Comparison of ENCODE assay signal across 8 cellular contexts in genomic region chr4:2262944-2263250, GRCh38. TPM values are rescaled to one million over a fixed set of nuclear protein-coding genes. Genes with fewer than 3 reads are reported as not detected.
DNase-seq lines count a peak whose midpoint lies in the region; FAIRE-seq and TF ChIP-seq lines count a peak whose summit lies in the region.

No MANE protein-coding gene starts in this region.

- peak overlapping the region; percentile 56; the same call in 1 of the 2 replicates for H3K27ac Mint-ChIP-seq in HFFc6
- H3K27ac Mint-ChIP-seq in activated T-helper 1 cell treated with anti-CD3 and anti-CD28 coated beads, Interleukin-12 subunit alpha, Interleukin-12 subunit beta, Interleukin-2, Interleukin-4 antibody, amounts not matched to agents 30 ng/mL and 10 ng/mL and 1 ng/mL, durations not matched to agents 14 hours and 24 hours and 36 hours: no peak overlapping the region

- H3K9me3 Mint-ChIP-seq in HFFc6: no peaks in the 10 kb centered on the region
- no peaks in the 10 kb centered on the region for H3K9me3 Mint-ChIP-seq in activated T-helper 1 cell treated with anti-CD3 and anti-CD28 coated beads, Interleukin-12 subunit alpha, Interleukin-12 subunit beta, Interleukin-2, Interleukin-4 antibody, amounts not matched to agents 30 ng/mL and 10 ng/mL and 1 ng/mL, durations not matched to agents 14 hours and 24 hours and 36 hours

- intact Hi-C loops in activated T-helper 1 cell treated with anti-CD3 and anti-CD28 coated beads, Interleukin-12 subunit alpha, Interleukin-12 subunit beta, Interleukin-2, Interleukin-4 antibody, amounts not matched to agents 30 ng/mL and 10 ng/mL and 1 ng/mL, durations not matched to agents 14 hours and 24 hours and 36 hours (cut with micrococcal nuclease): loop anchor here (1.0 to 10.0 kb wide), 14 partner anchors 20 to 700 kb away; partner anchors contain the start of genes CFAP99, FAM193A, GRK4 and HAUS3
- intact Hi-C loops in spleen (cut with DNase I; ENCODE audit: low total_unique reads): loop anchor here (10.0 kb wide), 1 partner anchor 152 kb away; the partner anchor contains the start of genes CFAP99 and ZFYVE28
- intact Hi-C loops in posterior vena cava (cut with DNase I): loop anchor here in 1 of 2 donors (10.0 kb wide), 1 partner anchor 152 kb away; the partner anchor contains the start of genes CFAP99 and ZFYVE28

- peak overlapping the region; percentile 91 to 100 (median 98) for H3K27ac ChIP-seq in spleen

- peak overlapping the region; percentile 79 for H3K4me3 Mint-ChIP-seq in HFFc6
- H3K4me3 Mint-ChIP-seq in activated T-helper 1 cell treated with anti-CD3 and anti-CD28 coated beads, Interleukin-12 subunit alpha, Interleukin-12 subunit beta, Interleukin-2, Interleukin-4 antibody, amounts not matched to agents 30 ng/mL and 10 ng/mL and 1 ng/mL, durations not matched to agents 14 hours and 24 hours and 36 hours: peak overlapping the region; percentile 72

- DNase-seq in HFFc6 (no peak), spleen (no peak), SIG-M5 (lab: John Stamatoyannopoulos, UW) (no peak), posterior vena cava (ENCODE audit: low spot score) (no peak), GM13976 (ENCODE audit: low spot score) (no peak), GM12891 (ENCODE audit: insufficient read length, low spot score) (no peak)
- no peak for DNase-seq in activated T-helper 1 cell treated with anti-CD3 and anti-CD28 coated beads, Interleukin-12 subunit alpha, Interleukin-12 subunit beta, Interleukin-2, Interleukin-4 antibody, amounts not matched to agents 30 ng/mL and 10 ng/mL and 1 ng/mL, durations not matched to agents 14 hours and 24 hours and 36 hours (ENCODE audit: low spot score)

- no peaks in the 10 kb centered on the region for H3K36me3 Mint-ChIP-seq in HFFc6 (ENCODE audit: low read depth)
- no peaks in the 10 kb centered on the region for H3K36me3 Mint-ChIP-seq in activated T-helper 1 cell treated with anti-CD3 and anti-CD28 coated beads, Interleukin-12 subunit alpha, Interleukin-12 subunit beta, Interleukin-2, Interleukin-4 antibody, amounts not matched to agents 30 ng/mL and 10 ng/mL and 1 ng/mL, durations not matched to agents 14 hours and 24 hours and 36 hours (ENCODE audit: low read depth)

- H3K27me3 Mint-ChIP-seq in HFFc6 (ENCODE audit: insufficient read depth): no peaks in the 10 kb centered on the region; the same call in 1 of the 2 replicates
- no peaks in the 10 kb centered on the region for H3K27me3 Mint-ChIP-seq in activated T-helper 1 cell treated with anti-CD3 and anti-CD28 coated beads, Interleukin-12 subunit alpha, Interleukin-12 subunit beta, Interleukin-2, Interleukin-4 antibody, amounts not matched to agents 30 ng/mL and 10 ng/mL and 1 ng/mL, durations not matched to agents 14 hours and 24 hours and 36 hours (ENCODE audit: insufficient read depth)

- peaks cover 11% of the 10 kb centered on the region for H3K36me3 ChIP-seq in iPS-15b (ENCODE audit: control insufficient read depth, insufficient read depth, low read length)
- peaks cover 0 to 24% (median 10%) of the 10 kb centered on the region in 6 donors for H3K36me3 ChIP-seq in spleen

- TF ChIP-seq POLR2A in spleen (IDR thresholded peaks at IDR 0.05) (no peak), GM12891 (IDR thresholded peaks at IDR 0.05; ENCODE audit: low read depth, low read length) (no peak)

- 44 to 62% (median 51%) methylated on average over 13 of the region's 13 CpGs for WGBS in spleen, 5 donors

- H3K4me1 ChIP-seq in iPS-15b (ENCODE audit: control insufficient read depth, insufficient read depth, low read length) (no peaks in the 10 kb centered on the region), spleen (peaks cover 32 to 74% (median 56%) of the 10 kb centered on the region in 6 donors)

- no peaks in the 10 kb centered on the region for H3K9me3 ChIP-seq in iPS-15b (ENCODE audit: control insufficient read depth, insufficient read depth, low read length)
- no peaks in the 10 kb centered on the region for H3K9me3 ChIP-seq in spleen

- TF ChIP-seq CTCF in HFFc6 (IDR thresholded peaks at IDR 0.05) (no peak), spleen (IDR thresholded peaks at IDR 0.05 in 8 of 11, conservative IDR thresholded peaks at IDR 0.05 in 3 of 11) (no peak), GM13976 (IDR thresholded peaks at IDR 0.05; ENCODE audit: borderline replicate concordance, control extremely low read depth, extremely low read depth, insufficient read depth, missing control alignments) (no peak)

- FAIRE-seq in GM12891 (lab: Jason Lieb, UNC): no peak

- H3K9ac ChIP-seq in iPS-15b (ENCODE audit: low read depth, low read length): no peak overlapping the region

- in situ Hi-C loops in GM13976 (cut with MboI; ENCODE audit: low sequenced_read_pairs, unreplicated experiment): no loop called here

- H3K4me3 ChIP-seq in iPS-15b (ENCODE audit: low read depth, low read length) (peak overlapping the region; percentile 58), spleen (peak overlapping the region; percentile 44 to 99 (median 94))

- H3K27me3 ChIP-seq in iPS-15b (ENCODE audit: control insufficient read depth, insufficient read depth, low read length) (no peaks in the 10 kb centered on the region), spleen (replicated peaks in 1 of 7) (no peaks in the 10 kb centered on the region)

- H3K4me1 Mint-ChIP-seq in HFFc6 (ENCODE audit: low read depth): peaks cover 12% of the 10 kb centered on the region
- no peaks in the 10 kb centered on the region for H3K4me1 Mint-ChIP-seq in activated T-helper 1 cell treated with anti-CD3 and anti-CD28 coated beads, Interleukin-12 subunit alpha, Interleukin-12 subunit beta, Interleukin-2, Interleukin-4 antibody, amounts not matched to agents 30 ng/mL and 10 ng/mL and 1 ng/mL, durations not matched to agents 14 hours and 24 hours and 36 hours (ENCODE audit: low read depth)

TF ChIP-seq in GM12891, 5 proteins besides CTCF, POLR2A, EP300 and RAD21:
- TF ChIP-seq POU2F2 (IDR thresholded peaks at IDR 0.05; ENCODE audit: low read depth, low read length) (no peak), SPI1 (IDR thresholded peaks at IDR 0.05; ENCODE audit: low read depth, low read length) (no peak), PAX5 (IDR thresholded peaks at IDR 0.05; ENCODE audit: insufficient read depth, low read length, severe bottlenecking) (no peak), TAF1 (IDR thresholded peaks at IDR 0.05; ENCODE audit: low read depth, low read length) (no peak), POLR2AphosphoS5 (IDR thresholded peaks at IDR 0.05; ENCODE audit: low read depth, low read length) (no peak)

RNA-seq across cellular contexts. Expression of gene MXD4, which starts 1.0 kb away (rescaled TPM):
- 10 to 100 TPM; 56.5 to 81.8 (median 60.3) TPM for total RNA-seq in HFFc6 (2021; fragmentation: NEBNext Ultra II Directional; extraction: Animal tissue kit (Norgen Biotek cat#: 25700))
- 7.9 and 10.1 TPM in 2 replicates for total RNA-seq in activated T-helper 1 cell treated with anti-CD3 and anti-CD28 coated beads, Interleukin-12 subunit alpha, Interleukin-12 subunit beta, Interleukin-2, Interleukin-4 antibody, amounts not matched to agents 30 ng/mL and 10 ng/mL and 1 ng/mL, durations not matched to agents 14 hours and 24 hours and 36 hours
- total RNA-seq in spleen (100 to 1,000 TPM in 5 of 7 donors, 10 to 100 TPM in 2; 51.8 to 128 (median 112) TPM), posterior vena cava (10 to 100 TPM; 43.6 to 43.7 TPM)
- 100 to 1,000 TPM in 1 of 3 donors, 10 to 100 TPM in 2; 36.0 to 103 (median 38.4) TPM for polyA plus RNA-seq in spleen
- 14.1 TPM for polyA plus RNA-seq in GM12891 (2012; ENCODE audit: low read depth, missing spikeins)

RNA-seq across cellular contexts. Expression of gene HAUS3, which starts 21.0 kb away (rescaled TPM):
- 10 to 100 TPM in 2 of 6 experiments, 1 to 10 TPM in 4; 6.9 to 10.8 (median 8.6) TPM for total RNA-seq in HFFc6 (2021; fragmentation: NEBNext Ultra II Directional; extraction: Animal tissue kit (Norgen Biotek cat#: 25700))
- 19.2 and 19.9 TPM in 2 replicates for total RNA-seq in activated T-helper 1 cell treated with anti-CD3 and anti-CD28 coated beads, Interleukin-12 subunit alpha, Interleukin-12 subunit beta, Interleukin-2, Interleukin-4 antibody, amounts not matched to agents 30 ng/mL and 10 ng/mL and 1 ng/mL, durations not matched to agents 14 hours and 24 hours and 36 hours
- total RNA-seq in spleen (10 to 100 TPM; 16.2 to 22.4 (median 19.2) TPM), posterior vena cava (10 to 100 TPM in 1 of 2 donors, 1 to 10 TPM in 1; 9.6 to 11.8 TPM)
- 10 to 100 TPM; 10.3 to 15.0 (median 13.0) TPM for polyA plus RNA-seq in spleen
- 10.4 TPM for polyA plus RNA-seq in GM12891 (2012; ENCODE audit: low read depth, missing spikeins)

RNA-seq across cellular contexts. Expression of gene POLN, which starts 21.0 kb away (rescaled TPM):
- 1 to 10 TPM; 1.5 to 3.4 (median 2.2) TPM for total RNA-seq in HFFc6 (2021; fragmentation: NEBNext Ultra II Directional; extraction: Animal tissue kit (Norgen Biotek cat#: 25700))
- total RNA-seq in activated T-helper 1 cell treated with anti-CD3 and anti-CD28 coated beads, Interleukin-12 subunit alpha, Interleukin-12 subunit beta, Interleukin-2, Interleukin-4 antibody, amounts not matched to agents 30 ng/mL and 10 ng/mL and 1 ng/mL, durations not matched to agents 14 hours and 24 hours and 36 hours: 2.1 and 3.5 TPM in 2 replicates
- total RNA-seq in spleen (1 to 10 TPM; 1.9 to 3.5 (median 2.9) TPM), posterior vena cava (1 to 10 TPM; 2.0 to 3.5 TPM)
- 1 to 10 TPM; 1.2 to 1.5 (median 1.5) TPM for polyA plus RNA-seq in spleen
- polyA plus RNA-seq in GM12891 (2012; ENCODE audit: low read depth, missing spikeins): 0.40 TPM
